Comparison of ENCODE assay signal across 1 cellular context in genomic region chr15:72230197-72231065, GRCh38.
TF ChIP-seq lines count a peak whose summit lies in the region.

No MANE protein-coding gene starts in this region.

TF ChIP-seq in K562, 482 proteins besides CTCF, POLR2A, EP300 and RAD21 (continued from another document and continues in another):
- TF ChIP-seq, protein P1, sequence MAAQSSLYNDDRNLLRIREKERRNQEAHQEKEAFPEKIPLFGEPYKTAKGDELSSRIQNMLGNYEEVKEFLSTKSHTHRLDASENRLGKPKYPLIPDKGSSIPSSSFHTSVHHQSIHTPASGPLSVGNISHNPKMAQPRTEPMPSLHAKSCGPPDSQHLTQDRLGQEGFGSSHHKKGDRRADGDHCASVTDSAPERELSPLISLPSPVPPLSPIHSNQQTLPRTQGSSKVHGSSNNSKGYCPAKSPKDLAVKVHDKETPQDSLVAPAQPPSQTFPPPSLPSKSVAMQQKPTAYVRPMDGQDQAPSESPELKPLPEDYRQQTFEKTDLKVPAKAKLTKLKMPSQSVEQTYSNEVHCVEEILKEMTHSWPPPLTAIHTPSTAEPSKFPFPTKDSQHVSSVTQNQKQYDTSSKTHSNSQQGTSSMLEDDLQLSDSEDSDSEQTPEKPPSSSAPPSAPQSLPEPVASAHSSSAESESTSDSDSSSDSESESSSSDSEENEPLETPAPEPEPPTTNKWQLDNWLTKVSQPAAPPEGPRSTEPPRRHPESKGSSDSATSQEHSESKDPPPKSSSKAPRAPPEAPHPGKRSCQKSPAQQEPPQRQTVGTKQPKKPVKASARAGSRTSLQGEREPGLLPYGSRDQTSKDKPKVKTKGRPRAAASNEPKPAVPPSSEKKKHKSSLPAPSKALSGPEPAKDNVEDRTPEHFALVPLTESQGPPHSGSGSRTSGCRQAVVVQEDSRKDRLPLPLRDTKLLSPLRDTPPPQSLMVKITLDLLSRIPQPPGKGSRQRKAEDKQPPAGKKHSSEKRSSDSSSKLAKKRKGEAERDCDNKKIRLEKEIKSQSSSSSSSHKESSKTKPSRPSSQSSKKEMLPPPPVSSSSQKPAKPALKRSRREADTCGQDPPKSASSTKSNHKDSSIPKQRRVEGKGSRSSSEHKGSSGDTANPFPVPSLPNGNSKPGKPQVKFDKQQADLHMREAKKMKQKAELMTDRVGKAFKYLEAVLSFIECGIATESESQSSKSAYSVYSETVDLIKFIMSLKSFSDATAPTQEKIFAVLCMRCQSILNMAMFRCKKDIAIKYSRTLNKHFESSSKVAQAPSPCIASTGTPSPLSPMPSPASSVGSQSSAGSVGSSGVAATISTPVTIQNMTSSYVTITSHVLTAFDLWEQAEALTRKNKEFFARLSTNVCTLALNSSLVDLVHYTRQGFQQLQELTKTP (IDR thresholded peaks at IDR 0.05; ENCODE audit: low read depth in 1 of 2, partially characterized antibody in 2 of 2), result peak in 1 of 2 experiments; percentile 81
- TF ChIP-seq, protein P2, sequence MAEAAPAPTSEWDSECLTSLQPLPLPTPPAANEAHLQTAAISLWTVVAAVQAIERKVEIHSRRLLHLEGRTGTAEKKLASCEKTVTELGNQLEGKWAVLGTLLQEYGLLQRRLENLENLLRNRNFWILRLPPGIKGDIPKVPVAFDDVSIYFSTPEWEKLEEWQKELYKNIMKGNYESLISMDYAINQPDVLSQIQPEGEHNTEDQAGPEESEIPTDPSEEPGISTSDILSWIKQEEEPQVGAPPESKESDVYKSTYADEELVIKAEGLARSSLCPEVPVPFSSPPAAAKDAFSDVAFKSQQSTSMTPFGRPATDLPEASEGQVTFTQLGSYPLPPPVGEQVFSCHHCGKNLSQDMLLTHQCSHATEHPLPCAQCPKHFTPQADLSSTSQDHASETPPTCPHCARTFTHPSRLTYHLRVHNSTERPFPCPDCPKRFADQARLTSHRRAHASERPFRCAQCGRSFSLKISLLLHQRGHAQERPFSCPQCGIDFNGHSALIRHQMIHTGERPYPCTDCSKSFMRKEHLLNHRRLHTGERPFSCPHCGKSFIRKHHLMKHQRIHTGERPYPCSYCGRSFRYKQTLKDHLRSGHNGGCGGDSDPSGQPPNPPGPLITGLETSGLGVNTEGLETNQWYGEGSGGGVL (CRISPR knock-in tag; IDR thresholded peaks at IDR 0.05), result no peak
- TF ChIP-seq GATAD2A (IDR thresholded peaks at IDR 0.05) (0 out of 2 replicates have a peak, but pooled peaks have one; percentile 63), ZNF586 (CRISPR knock-in tag; conservative IDR thresholded peaks at IDR 0.05) (no peak), SNAPC5 (CRISPR knock-in tag; IDR thresholded peaks at IDR 0.05) (no peak), KLF10 (CRISPR knock-in tag; IDR thresholded peaks at IDR 0.05) (no peak), TCFL5 (CRISPR knock-in tag; conservative IDR thresholded peaks at IDR 0.05) (no peak), ZBTB17 (CRISPR knock-in tag; IDR thresholded peaks at IDR 0.05) (no peak), ATF1 (CRISPR knock-in tag; IDR thresholded peaks at IDR 0.05) (no peak), ATF1 (tag; IDR thresholded peaks at IDR 0.05) (no peak), SIN3A (IDR thresholded peaks at IDR 0.05; ENCODE audit: borderline replicate concordance in 2 of 2, control insufficient read depth in 1 of 2, low read depth in 2 of 2, low read length in 2 of 2) (peak in 1 of 2 experiments; percentile 23; a peak in 1 of 4 replicates), ATF2 (CRISPR knock-in tag; IDR thresholded peaks at IDR 0.05) (no peak), HNRNPK (IDR thresholded peaks at IDR 0.05; ENCODE audit: low read depth, low read length, poor library complexity, severe bottlenecking) (peak; percentile 19), TAF1 (IDR thresholded peaks at IDR 0.05; ENCODE audit: control insufficient read depth, extremely low read depth, insufficient read depth, low read length, severe bottlenecking) (peak; percentile 56), RBM17 (IDR thresholded peaks at IDR 0.05; ENCODE audit: borderline replicate concordance, low read depth, low read length) (no peak), CBX1 (IDR thresholded peaks at IDR 0.05; ENCODE audit: low read depth) (peak; percentile 18; the same call in 1 of the 2 replicates), CBFA2T2 (conservative IDR thresholded peaks at IDR 0.05) (no peak), HDGF (IDR thresholded peaks at IDR 0.05) (peak; percentile 82; the same call in 1 of the 2 replicates), EP400 (IDR thresholded peaks at IDR 0.05) (peak; percentile 62; the same call in 1 of the 2 replicates), BHLHE40 (IDR thresholded peaks at IDR 0.05; ENCODE audit: low read length) (peak; percentile 37; the same call in 1 of the 2 replicates), SREBF2 (CRISPR knock-in tag; IDR thresholded peaks at IDR 0.05) (0 out of 2 replicates have a peak, but pooled peaks have one; percentile 61), ZNF134 (CRISPR knock-in tag; conservative IDR thresholded peaks at IDR 0.05) (no peak), ZBTB7A (IDR thresholded peaks at IDR 0.05; ENCODE audit: borderline replicate concordance, control insufficient read depth, low read depth, low read length) (peak; percentile 68; the same call in 1 of the 2 replicates), STAT5A (IDR thresholded peaks at IDR 0.05; ENCODE audit: borderline replicate concordance, low read length) (no peak), PHF21A (IDR thresholded peaks at IDR 0.05; ENCODE audit: borderline replicate concordance, low read depth) (0 out of 2 replicates have a peak, but pooled peaks have one; percentile 25), THRAP3 (IDR thresholded peaks at IDR 0.05; ENCODE audit: borderline replicate concordance) (no peak), HDAC1 (IDR thresholded peaks at IDR 0.05) (peak in 1 of 2 experiments; percentile 89; a peak in 2 of 4 replicates), MAZ (CRISPR knock-in tag; conservative IDR thresholded peaks at IDR 0.05 in 1 of 2, IDR thresholded peaks at IDR 0.05 in 1 of 2) (peak; percentile 67 to 84; a peak in 3 of 4 replicates), BCLAF1 (IDR thresholded peaks at IDR 0.05; ENCODE audit: borderline replicate concordance in 1 of 2, control insufficient read depth in 1 of 2, low read depth in 2 of 2, low read length in 1 of 2) (0 out of 4 replicates have a peak, but pooled peaks of 1 of the 2 experiments have one; percentile 9)
- TF ChIP-seq, protein P3, sequence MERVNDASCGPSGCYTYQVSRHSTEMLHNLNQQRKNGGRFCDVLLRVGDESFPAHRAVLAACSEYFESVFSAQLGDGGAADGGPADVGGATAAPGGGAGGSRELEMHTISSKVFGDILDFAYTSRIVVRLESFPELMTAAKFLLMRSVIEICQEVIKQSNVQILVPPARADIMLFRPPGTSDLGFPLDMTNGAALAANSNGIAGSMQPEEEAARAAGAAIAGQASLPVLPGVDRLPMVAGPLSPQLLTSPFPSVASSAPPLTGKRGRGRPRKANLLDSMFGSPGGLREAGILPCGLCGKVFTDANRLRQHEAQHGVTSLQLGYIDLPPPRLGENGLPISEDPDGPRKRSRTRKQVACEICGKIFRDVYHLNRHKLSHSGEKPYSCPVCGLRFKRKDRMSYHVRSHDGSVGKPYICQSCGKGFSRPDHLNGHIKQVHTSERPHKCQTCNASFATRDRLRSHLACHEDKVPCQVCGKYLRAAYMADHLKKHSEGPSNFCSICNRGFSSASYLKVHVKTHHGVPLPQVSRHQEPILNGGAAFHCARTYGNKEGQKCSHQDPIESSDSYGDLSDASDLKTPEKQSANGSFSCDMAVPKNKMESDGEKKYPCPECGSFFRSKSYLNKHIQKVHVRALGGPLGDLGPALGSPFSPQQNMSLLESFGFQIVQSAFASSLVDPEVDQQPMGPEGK (CRISPR knock-in tag; IDR thresholded peaks at IDR 0.05; ENCODE audit: borderline replicate concordance), result no peak
- TF ChIP-seq, protein P4, sequence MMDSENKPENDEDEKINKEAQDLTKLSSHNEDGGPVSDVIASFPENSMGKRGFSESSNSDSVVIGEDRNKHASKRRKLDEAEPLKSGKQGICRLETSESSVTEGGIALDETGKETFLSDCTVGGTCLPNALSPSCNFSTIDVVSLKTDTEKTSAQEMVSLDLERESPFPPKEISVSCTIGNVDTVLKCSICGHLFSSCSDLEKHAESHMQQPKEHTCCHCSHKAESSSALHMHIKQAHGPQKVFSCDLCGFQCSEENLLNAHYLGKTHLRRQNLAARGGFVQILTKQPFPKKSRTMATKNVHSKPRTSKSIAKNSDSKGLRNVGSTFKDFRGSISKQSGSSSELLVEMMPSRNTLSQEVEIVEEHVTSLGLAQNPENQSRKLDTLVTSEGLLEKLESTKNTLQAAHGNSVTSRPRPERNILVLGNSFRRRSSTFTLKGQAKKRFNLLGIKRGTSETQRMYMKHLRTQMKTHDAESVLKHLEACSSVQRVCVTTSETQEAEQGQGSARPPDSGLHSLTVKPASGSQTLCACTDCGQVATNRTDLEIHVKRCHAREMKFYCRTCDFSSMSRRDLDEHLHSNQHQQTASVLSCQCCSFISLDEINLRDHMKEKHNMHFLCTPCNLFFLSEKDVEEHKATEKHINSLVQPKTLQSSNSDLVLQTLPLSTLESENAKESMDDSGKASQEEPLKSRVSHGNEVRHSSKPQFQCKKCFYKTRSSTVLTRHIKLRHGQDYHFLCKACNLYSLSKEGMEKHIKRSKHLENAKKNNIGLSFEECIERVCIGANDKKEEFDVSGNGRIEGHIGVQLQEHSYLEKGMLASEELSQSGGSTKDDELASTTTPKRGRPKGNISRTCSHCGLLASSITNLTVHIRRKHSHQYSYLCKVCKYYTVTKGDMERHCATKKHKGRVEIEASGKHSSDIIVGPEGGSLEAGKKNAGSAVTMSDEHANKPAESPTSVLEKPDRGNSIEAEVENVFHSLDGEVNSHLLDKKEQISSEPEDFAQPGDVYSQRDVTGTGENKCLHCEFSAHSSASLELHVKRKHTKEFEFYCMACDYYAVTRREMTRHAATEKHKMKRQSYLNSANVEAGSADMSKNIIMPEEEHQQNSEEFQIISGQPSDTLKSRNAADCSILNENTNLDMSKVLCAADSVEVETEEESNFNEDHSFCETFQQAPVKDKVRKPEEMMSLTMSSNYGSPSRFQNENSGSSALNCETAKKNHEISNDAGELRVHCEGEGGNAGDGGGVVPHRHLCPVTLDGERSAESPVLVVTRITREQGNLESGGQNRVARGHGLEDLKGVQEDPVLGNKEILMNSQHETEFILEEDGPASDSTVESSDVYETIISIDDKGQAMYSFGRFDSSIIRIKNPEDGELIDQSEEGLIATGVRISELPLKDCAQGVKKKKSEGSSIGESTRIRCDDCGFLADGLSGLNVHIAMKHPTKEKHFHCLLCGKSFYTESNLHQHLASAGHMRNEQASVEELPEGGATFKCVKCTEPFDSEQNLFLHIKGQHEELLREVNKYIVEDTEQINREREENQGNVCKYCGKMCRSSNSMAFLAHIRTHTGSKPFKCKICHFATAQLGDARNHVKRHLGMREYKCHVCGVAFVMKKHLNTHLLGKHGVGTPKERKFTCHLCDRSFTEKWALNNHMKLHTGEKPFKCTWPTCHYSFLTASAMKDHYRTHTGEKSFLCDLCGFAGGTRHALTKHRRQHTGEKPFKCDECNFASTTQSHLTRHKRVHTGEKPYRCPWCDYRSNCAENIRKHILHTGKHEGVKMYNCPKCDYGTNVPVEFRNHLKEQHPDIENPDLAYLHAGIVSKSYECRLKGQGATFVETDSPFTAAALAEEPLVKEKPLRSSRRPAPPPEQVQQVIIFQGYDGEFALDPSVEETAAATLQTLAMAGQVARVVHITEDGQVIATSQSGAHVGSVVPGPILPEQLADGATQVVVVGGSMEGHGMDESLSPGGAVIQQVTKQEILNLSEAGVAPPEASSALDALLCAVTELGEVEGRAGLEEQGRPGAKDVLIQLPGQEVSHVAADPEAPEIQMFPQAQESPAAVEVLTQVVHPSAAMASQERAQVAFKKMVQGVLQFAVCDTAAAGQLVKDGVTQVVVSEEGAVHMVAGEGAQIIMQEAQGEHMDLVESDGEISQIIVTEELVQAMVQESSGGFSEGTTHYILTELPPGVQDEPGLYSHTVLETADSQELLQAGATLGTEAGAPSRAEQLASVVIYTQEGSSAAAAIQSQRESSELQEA (IDR thresholded peaks at IDR 0.05; ENCODE audit: low read depth), result peak; percentile 50; the same call in 1 of the 2 replicates
